In genomic region chr17:57084802-57085447, GRCh38 we compare ENCODE assay signal across 8 cellular contexts. TPM values are rescaled to one million over a fixed set of nuclear protein-coding genes. Genes with fewer than 3 reads are reported as not detected.
A peak's percentile ranks its signal among the peaks of the same experiment; 100 is the strongest.
DNase-seq lines count a peak whose midpoint lies in the region; ATAC-seq and TF ChIP-seq lines count a peak whose summit lies in the region.

A gene with protein sequence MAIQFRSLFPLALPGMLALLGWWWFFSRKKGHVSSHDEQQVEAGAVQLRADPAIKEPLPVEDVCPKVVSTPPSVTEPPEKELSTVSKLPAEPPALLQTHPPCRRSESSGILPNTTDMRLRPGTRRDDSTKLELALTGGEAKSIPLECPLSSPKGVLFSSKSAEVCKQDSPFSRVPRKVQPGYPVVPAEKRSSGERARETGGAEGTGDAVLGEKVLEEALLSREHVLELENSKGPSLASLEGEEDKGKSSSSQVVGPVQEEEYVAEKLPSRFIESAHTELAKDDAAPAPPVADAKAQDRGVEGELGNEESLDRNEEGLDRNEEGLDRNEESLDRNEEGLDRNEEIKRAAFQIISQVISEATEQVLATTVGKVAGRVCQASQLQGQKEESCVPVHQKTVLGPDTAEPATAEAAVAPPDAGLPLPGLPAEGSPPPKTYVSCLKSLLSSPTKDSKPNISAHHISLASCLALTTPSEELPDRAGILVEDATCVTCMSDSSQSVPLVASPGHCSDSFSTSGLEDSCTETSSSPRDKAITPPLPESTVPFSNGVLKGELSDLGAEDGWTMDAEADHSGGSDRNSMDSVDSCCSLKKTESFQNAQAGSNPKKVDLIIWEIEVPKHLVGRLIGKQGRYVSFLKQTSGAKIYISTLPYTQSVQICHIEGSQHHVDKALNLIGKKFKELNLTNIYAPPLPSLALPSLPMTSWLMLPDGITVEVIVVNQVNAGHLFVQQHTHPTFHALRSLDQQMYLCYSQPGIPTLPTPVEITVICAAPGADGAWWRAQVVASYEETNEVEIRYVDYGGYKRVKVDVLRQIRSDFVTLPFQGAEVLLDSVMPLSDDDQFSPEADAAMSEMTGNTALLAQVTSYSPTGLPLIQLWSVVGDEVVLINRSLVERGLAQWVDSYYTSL (plus strand): TSS chr17:57085246. CDS start chr17:57105465, 20,219 bp downstream.

- peak; percentile 15 for TF ChIP-seq CTCF in epithelial cell of esophagus (IDR thresholded peaks at IDR 0.05; ENCODE audit: insufficient read depth, low read depth, low read length, missing control alignments)
- TF ChIP-seq CTCF in mucosa of descending colon (IDR thresholded peaks at IDR 0.05): no peak

- H3K27ac Mint-ChIP-seq in IgD-negative memory B cell: peak within 1 kb of the TSS; percentile 80 to 95 (median 95)

- ATAC-seq in GM21576 (IDR thresholded peaks at IDR 0.05; ENCODE audit: unreplicated experiment): peak; percentile 83
- ATAC-seq in mucosa of descending colon: peak; percentile 87

- peaks cover 37% of the 10 kb centered on the region for H3K4me1 ChIP-seq in mucosa of descending colon (ENCODE audit: low read depth)

- intact Hi-C loops in mucosa of descending colon (cut with DNase I, micrococcal nuclease): no loop called here

- H3K4me3 ChIP-seq in epithelial cell of esophagus (ENCODE audit: low read length) (peak within 1 kb of the TSS; percentile 90), mucosa of descending colon (peak within 1 kb of the TSS; percentile 77)

- no peaks in the 10 kb centered on the region for H3K9me3 Mint-ChIP-seq in IgD-negative memory B cell

- no peaks in the 10 kb centered on the region for H3K36me3 ChIP-seq in mucosa of descending colon (ENCODE audit: low read depth)

- no peaks in the 10 kb centered on the region for H3K36me3 Mint-ChIP-seq in IgD-negative memory B cell

- H3K4me1 Mint-ChIP-seq in IgD-negative memory B cell: peaks cover 13 to 19% (median 14%) of the 10 kb centered on the region in 3 donors

- no peaks in the 10 kb centered on the region for H3K9me3 ChIP-seq in mucosa of descending colon

- peak within 1 kb of the TSS; percentile 88 to 96 (median 92) for H3K4me3 Mint-ChIP-seq in IgD-negative memory B cell

- no peaks in the 10 kb centered on the region for H3K27me3 Mint-ChIP-seq in IgD-negative memory B cell

- DNase-seq in DMS153 treated with DMSO at 0.1 percent for 48 hours (lab: John Stamatoyannopoulos, UW; ENCODE audit: unreplicated experiment): peak; percentile 89
- peak; percentile 97 for DNase-seq in OCI-M1 (lab: John Stamatoyannopoulos, UW)
- peak; percentile 91 for DNase-seq in activated T-cell treated with anti-CD3 and anti-CD28 coated beads for 24 hours (ENCODE audit: low read depth)
- peak; percentile 96 for DNase-seq in epithelial cell of esophagus (ENCODE audit: low read depth)
- peak; percentile 96 to 99 (median 98) for DNase-seq in mucosa of descending colon
- peak; percentile 90 for DNase-seq in stimulated activated CD8-positive, alpha-beta memory T cell treated with anti-CD3 and anti-CD28 coated beads, Interleukin-4, amount 100 ng/mL, for 24 hours (ENCODE audit: low read depth)

RNA-seq across cellular contexts. Expression of the gene that starts here (rescaled TPM):
- 21.4 TPM for polyA plus RNA-seq in IgD-negative memory B cell
- 100 to 1,000 TPM; 131 to 194 (median 155) TPM for total RNA-seq in mucosa of descending colon

Comparison
In these comparisons a context has a peak if more than half of its experiments do, and no peak if none do; other contexts are left out.
1. Peak in every context shown above with its lines: DNase-seq, ATAC-seq and H3K4me3 ChIP-seq.